Comparison of ENCODE assay signal across 8 cellular contexts in genomic region chr9:123269316-123269715, GRCh38. TPM values are rescaled to one million over a fixed set of nuclear protein-coding genes. Genes with fewer than 3 reads are reported as not detected.
DNase-seq lines count a peak whose midpoint lies in the region; ATAC-seq and TF ChIP-seq lines count a peak whose summit lies in the region.

No MANE protein-coding gene starts in this region.

- H3K27ac Mint-ChIP-seq in activated CD8-positive, alpha-beta memory T cell treated with anti-CD3 and anti-CD28 coated beads, Interleukin-2, amount 10 ng/mL, durations not matched to agents 7 days and 5 days: no peak overlapping the region
- H3K27ac Mint-ChIP-seq in activated T-cell treated with anti-CD3 and anti-CD28 coated beads, Interleukin-2, amount 50 U/mL, for 72 hours: no peak overlapping the region

- no peaks in the 10 kb centered on the region for H3K9me3 ChIP-seq in thoracic aorta

- in situ Hi-C loops in ACHN (cut with HindIII; ENCODE audit: low pct_ligation_motif_present, low pct_unique_long_range_greater_than_20kb, low sequenced_read_pairs): no loop called here

- H3K27ac ChIP-seq in thoracic aorta: no peak overlapping the region

- CTCF ChIA-PET in activated CD8-positive, alpha-beta memory T cell treated with anti-CD3 and anti-CD28 coated beads, Interleukin-2, amount 10 ng/mL, durations not matched to agents 7 days and 5 days (lab: Charles Lee): interaction anchor here (0.9 to 2.2 kb wide), 7 partner anchors 8 to 119 kb away, joined by 3 to 7 read pairs (median 4); no protein-coding TSS in a partner anchor

- DNase-seq in activated CD8-positive, alpha-beta memory T cell treated with anti-CD3 and anti-CD28 coated beads, Interleukin-2, amount 10 ng/mL, durations not matched to agents 7 days and 5 days: no peak
- no peak for DNase-seq in activated CD8-positive, alpha-beta memory T cell treated with anti-CD3 and anti-CD28 coated beads, Interleukin-2, amount 50 U/mL, for 48 hours
- peak in 1 of 2 donors; percentile 6 for DNase-seq in activated T-cell treated with anti-CD3 and anti-CD28 coated beads, Interleukin-2, amount 50 U/mL, for 72 hours
- DNase-seq in kidney epithelial cell (ENCODE audit: low read depth) (no peak), thoracic aorta (ENCODE audit: low spot score) (no peak), NCI-H2227 (lab: John Stamatoyannopoulos, UW; ENCODE audit: unreplicated experiment) (no peak), ACHN (no peak)

- H3K36me3 Mint-ChIP-seq in activated CD8-positive, alpha-beta memory T cell treated with anti-CD3 and anti-CD28 coated beads, Interleukin-2, amount 10 ng/mL, durations not matched to agents 7 days and 5 days: no peaks in the 10 kb centered on the region
- no peaks in the 10 kb centered on the region for H3K36me3 Mint-ChIP-seq in activated T-cell treated with anti-CD3 and anti-CD28 coated beads, Interleukin-2, amount 50 U/mL, for 72 hours (ENCODE audit: insufficient read depth in 2 of 2)

- ATAC-seq in activated CD8-positive, alpha-beta memory T cell treated with anti-CD3 and anti-CD28 coated beads, Interleukin-2, amount 10 ng/mL, durations not matched to agents 7 days and 5 days: no peak
- ATAC-seq in activated T-cell treated with anti-CD3 and anti-CD28 coated beads, Interleukin-2, amount 50 U/mL, for 72 hours (replicated peaks in 1 of 2): no peak
- no peak for ATAC-seq in thoracic aorta (ENCODE audit: insufficient number of reproducible peaks, low FRiP score, low read depth)
- ATAC-seq in GM21390 (IDR thresholded peaks at IDR 0.05; ENCODE audit: unreplicated experiment): no peak

- H3K4me3 ChIP-seq in kidney epithelial cell (ENCODE audit: low read depth, low read length) (peak overlapping the region; percentile 58), thoracic aorta (peak overlapping the region; percentile 99)

- no peaks in the 10 kb centered on the region for H3K36me3 ChIP-seq in kidney epithelial cell (ENCODE audit: control insufficient read depth, insufficient read depth, low read length)
- no peaks in the 10 kb centered on the region for H3K36me3 ChIP-seq in thoracic aorta

- TF ChIP-seq CTCF in kidney epithelial cell (IDR thresholded peaks at IDR 0.05; ENCODE audit: insufficient read depth, low read length, poor library complexity, severe bottlenecking) (no peak), thoracic aorta (IDR thresholded peaks at IDR 0.05) (no peak)

- peaks cover 3% of the 10 kb centered on the region for H3K27me3 Mint-ChIP-seq in activated CD8-positive, alpha-beta memory T cell treated with anti-CD3 and anti-CD28 coated beads, Interleukin-2, amount 10 ng/mL, durations not matched to agents 7 days and 5 days
- H3K27me3 Mint-ChIP-seq in activated T-cell treated with anti-CD3 and anti-CD28 coated beads, Interleukin-2, amount 50 U/mL, for 72 hours (ENCODE audit: low read depth): peaks cover 7% of the 10 kb centered on the region

- H3K4me1 Mint-ChIP-seq in activated CD8-positive, alpha-beta memory T cell treated with anti-CD3 and anti-CD28 coated beads, Interleukin-2, amount 10 ng/mL, durations not matched to agents 7 days and 5 days: peaks cover 26% of the 10 kb centered on the region
- peaks cover 24% of the 10 kb centered on the region for H3K4me1 Mint-ChIP-seq in activated T-cell treated with anti-CD3 and anti-CD28 coated beads, Interleukin-2, amount 50 U/mL, for 72 hours (ENCODE audit: low read depth)

- H3K4me1 ChIP-seq in thoracic aorta (ENCODE audit: control insufficient read depth in 1 of 2, low read depth in 2 of 2): peaks cover 0 to 4% of the 10 kb centered on the region in 2 donors

- H3K9me3 Mint-ChIP-seq in activated CD8-positive, alpha-beta memory T cell treated with anti-CD3 and anti-CD28 coated beads, Interleukin-2, amount 10 ng/mL, durations not matched to agents 7 days and 5 days (ENCODE audit: low read depth): no peaks in the 10 kb centered on the region
- no peaks in the 10 kb centered on the region for H3K9me3 Mint-ChIP-seq in activated T-cell treated with anti-CD3 and anti-CD28 coated beads, Interleukin-2, amount 50 U/mL, for 72 hours

- H3K27me3 ChIP-seq in kidney epithelial cell (ENCODE audit: control insufficient read depth, insufficient read depth, low read length): peaks cover 3% of the 10 kb centered on the region
- no peaks in the 10 kb centered on the region for H3K27me3 ChIP-seq in thoracic aorta (replicated peaks; ENCODE audit: insufficient read depth)

- peak overlapping the region; percentile 72 for H3K4me3 Mint-ChIP-seq in activated CD8-positive, alpha-beta memory T cell treated with anti-CD3 and anti-CD28 coated beads, Interleukin-2, amount 10 ng/mL, durations not matched to agents 7 days and 5 days
- H3K4me3 Mint-ChIP-seq in activated T-cell treated with anti-CD3 and anti-CD28 coated beads, Interleukin-2, amount 50 U/mL, for 72 hours: peak overlapping the region; percentile 67 to 75

RNA-seq across cellular contexts. Expression of gene STRBP, which starts 0.9 kb away (rescaled TPM):
- total RNA-seq in activated CD8-positive, alpha-beta memory T cell treated with anti-CD3 and anti-CD28 coated beads, Interleukin-2, amount 10 ng/mL, durations not matched to agents 7 days and 5 days: 10 to 100 TPM; 19.3 to 27.4 TPM
- total RNA-seq in activated T-cell treated with anti-CD3 and anti-CD28 coated beads, Interleukin-2, amount 50 U/mL, for 72 hours: 10 to 100 TPM; 25.5 to 28.7 TPM
- total RNA-seq in kidney epithelial cell (26.4 and 27.5 TPM in 2 replicates), thoracic aorta (1 to 10 TPM; 2.8 to 3.3 TPM)
